In genomic region chr12:2384533-2385328, GRCh38 we compare ENCODE assay signal across 11 cellular contexts.
DNase-seq lines count a peak whose midpoint lies in the region; TF ChIP-seq lines count a peak whose summit lies in the region.
"Had no signal": no experiment of that assay in that cellular context is flagged by ENCODE, and none has a peak within 500 bp of the region (broad histone marks: within the 10 kb centered on the region; RNA-seq: fewer than 3 reads in every experiment).

No MANE protein-coding gene starts in this region.

- DNase-seq in AG04450 (ENCODE audit: low read depth, low spot score) (peak; percentile 53), RPMI7951 (ENCODE audit: low read depth) (peak; percentile 25), fibroblast of pulmonary artery (ENCODE audit: low read depth) (peak; percentile 40), ovary (peak in 1 of 5 donors; percentile 33), PC-9 (no peak), substantia nigra (lab: John Stamatoyannopoulos, UW) (no peak), hippocampal formation (lab: John Stamatoyannopoulos, UW) (no peak)
- DNase-seq in activated CD8-positive, alpha-beta memory T cell treated with anti-CD3 and anti-CD28 coated beads for 24 hours = no peak
- DNase-seq: NCI-H1694, OCI-M1 had no signal

- no peaks in the 10 kb centered on the region for H3F3A ChIP-seq in PC-9 (ENCODE audit: insufficient read depth, low read depth)

- H2AFZ ChIP-seq in PC-9 = no peak overlapping the region

- H3K9me3 ChIP-seq in AG04450 (ENCODE audit: control insufficient read depth, insufficient read depth, low read length) = no peaks in the 10 kb centered on the region
- H3K9me3 ChIP-seq in ovary = no peaks in the 10 kb centered on the region
- no peaks in the 10 kb centered on the region for H3K9me3 ChIP-seq in PC-9 (ENCODE audit: insufficient read depth, low read depth)

- H3K79me2 ChIP-seq in PC-9 (ENCODE audit: low read depth) = no peaks in the 10 kb centered on the region

- POLR2A ChIA-PET in AG04450 (lab: Yijun Ruan, JAX) = no interaction called here
- POLR2A ChIA-PET in PC-9 (lab: Charles Lee; ENCODE audit: unreplicated experiment) = no interaction called here

- peak; percentile 30; the same call in 1 of the 2 replicates for TF ChIP-seq CTCF in AG04450 (IDR thresholded peaks at IDR 0.05; ENCODE audit: low read depth, low read length)
- no peak for TF ChIP-seq CTCF in fibroblast of pulmonary artery (IDR thresholded peaks at IDR 0.05; ENCODE audit: low read length, missing control alignments)
- no peak for TF ChIP-seq CTCF in ovary (IDR thresholded peaks at IDR 0.05)
- TF ChIP-seq CTCF in PC-9 (conservative IDR thresholded peaks at IDR 0.05) = no peak

- H3K27ac ChIP-seq in AG04450 (ENCODE audit: low read depth, low read length) (peak overlapping the region; percentile 42), ovary (peak overlapping the region in 1 of 2 donors; percentile 9), PC-9 (no peak overlapping the region), substantia nigra (ENCODE audit: low read depth, low read length, poor library complexity, severe bottlenecking) (no peak overlapping the region)

- H3K4me2 ChIP-seq in PC-9 = no peak overlapping the region

- intact Hi-C loops in ovary (cut with DNase I) = no loop called here
- intact Hi-C loops in PC-9 (cut with micrococcal nuclease; ENCODE audit: unreplicated experiment) = no loop called here

- CTCF ChIA-PET in AG04450 (lab: Charles Lee) (interaction anchor here (0.7 to 2.5 kb wide), 3 partner anchors 11 to 94 kb away, joined by 3 to 22 read pairs (median 3); no protein-coding TSS in a partner anchor), PC-9 (lab: Charles Lee) (no interaction called here)

- H3K27me3 ChIP-seq in AG04450 (ENCODE audit: control insufficient read depth, insufficient read depth, low read length) (no peaks in the 10 kb centered on the region), ovary (no peaks in the 10 kb centered on the region), PC-9 (ENCODE audit: insufficient read depth, low read depth) (peaks cover 88% of the 10 kb centered on the region)

- H3K4me1 ChIP-seq in ovary (ENCODE audit: insufficient read depth) (peaks cover 19% of the 10 kb centered on the region), PC-9 (replicated peaks; ENCODE audit: insufficient read depth) (no peaks in the 10 kb centered on the region)

- no peak for TF ChIP-seq EP300 in ovary (IDR thresholded peaks at IDR 0.05)

- no peak for TF ChIP-seq POLR2A in ovary (IDR thresholded peaks at IDR 0.05)

- H3K36me3 ChIP-seq in ovary (no peaks in the 10 kb centered on the region), PC-9 (ENCODE audit: low read depth) (no peaks in the 10 kb centered on the region)

- no TSS peak for BruUV-seq in PC-9 (replicated peaks; lab: Mats Ljungman, UMichigan)

- H3K4me3 ChIP-seq in AG04450 (ENCODE audit: low read depth, low read length) (no peak overlapping the region), fibroblast of pulmonary artery (replicated peaks; ENCODE audit: low read depth, low read length) (no peak overlapping the region), ovary (peak overlapping the region; percentile 22), PC-9 (no peak overlapping the region)
- H3K4me3 ChIP-seq: skin epidermis had no signal

- H4K20me1 ChIP-seq in PC-9 (ENCODE audit: insufficient read depth) = no peaks in the 10 kb centered on the region

- WGBS in ovary, 3 donors = 11 to 13% (median 12%) methylated on average over 15 of the region's 15 CpGs

- H3K9me2 ChIP-seq in PC-9 (ENCODE audit: insufficient read depth) = no peaks in the 10 kb centered on the region

Comparison
In these comparisons a context has a peak if more than half of its experiments do, and no peak if none do; other contexts are left out.
1. DNase-seq: peak in AG04450 (single experiment), RPMI7951 (single experiment) and fibroblast of pulmonary artery (single experiment); none in PC-9 (0 of 2), substantia nigra (0 of 49), hippocampal formation (0 of 2) and activated CD8-positive, alpha-beta memory T cell treated with anti-CD3 and anti-CD28 coated beads for 24 hours (single experiment).